Comparison of ENCODE assay signal across 13 cellular contexts in the genomic region with DNA sequence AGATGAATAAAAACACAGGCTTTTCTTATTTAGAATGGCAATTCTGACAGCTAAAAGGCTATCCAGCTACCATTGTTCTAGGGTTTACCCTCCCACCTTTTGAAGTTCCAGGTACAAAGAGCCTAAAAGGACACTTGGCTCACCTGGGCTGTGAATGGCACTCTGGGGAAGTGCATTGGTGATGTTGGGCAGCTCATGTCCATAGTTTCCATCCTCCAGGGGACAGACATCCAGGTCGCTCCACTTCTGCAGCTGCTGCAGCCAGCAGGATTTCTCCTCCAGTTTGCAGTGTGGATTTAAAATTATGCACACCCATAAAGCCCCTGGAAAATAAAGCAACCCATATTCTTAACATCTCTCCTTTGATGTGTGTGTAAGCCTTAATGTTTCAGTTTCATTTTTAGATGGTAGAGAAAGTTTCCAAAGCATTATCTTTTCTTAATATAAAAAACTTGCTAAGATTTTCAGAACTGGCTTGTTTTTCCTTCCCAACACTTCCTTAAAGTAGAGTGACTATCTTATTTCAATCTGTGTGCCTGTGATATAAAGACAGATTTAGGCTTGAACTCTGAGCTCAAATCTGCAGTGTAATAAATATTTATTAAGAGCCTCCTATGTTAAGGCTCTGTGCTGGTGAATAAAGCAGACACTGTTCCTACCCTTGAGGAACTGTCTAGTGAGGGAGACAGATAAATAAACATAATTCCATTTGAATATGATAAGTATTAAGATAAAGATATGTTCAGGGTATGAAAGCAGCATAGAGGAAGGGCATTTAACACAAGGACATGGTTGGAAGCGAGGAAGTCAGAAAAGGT. TPM values are rescaled to one million over a fixed set of nuclear protein-coding genes. Genes with fewer than 3 reads are reported as not detected.
DNase-seq lines count a peak whose midpoint lies in the region; TF ChIP-seq lines count a peak whose summit lies in the region.
"Had no signal": no experiment of that assay in that cellular context is flagged by ENCODE, and none has a peak within 500 bp of the region (broad histone marks: within the 10 kb centered on the region; RNA-seq: fewer than 3 reads in every experiment).

No MANE protein-coding gene starts in this region.

- H3K4me1 ChIP-seq in KMS-11 (ENCODE audit: low read depth, poor library complexity, severe bottlenecking) = peaks cover 17% of the 10 kb centered on the region
- H3K4me1 ChIP-seq: uterus had no signal

- H3K36me3 ChIP-seq in KMS-11 (ENCODE audit: insufficient read depth) = no peaks in the 10 kb centered on the region
- H3K36me3 ChIP-seq: uterus had no signal

- no peaks in the 10 kb centered on the region for H3K79me2 ChIP-seq in KMS-11 (ENCODE audit: insufficient read depth, low read depth)

- H3K27me3 Mint-ChIP-seq in activated CD4-positive, alpha-beta T cell treated with anti-CD3 and anti-CD28 coated beads, Interleukin-2, amount 10 ng/mL, durations not matched to agents 24 days and 14 days = no peaks in the 10 kb centered on the region
- no peaks in the 10 kb centered on the region for H3K27me3 Mint-ChIP-seq in activated naive CD4-positive, alpha-beta T cell treated with anti-CD3 and anti-CD28 coated beads, Interleukin-2, amount 50 U/mL, for 24 hours

- no peaks in the 10 kb centered on the region for H3K36me3 Mint-ChIP-seq in activated CD4-positive, alpha-beta T cell treated with anti-CD3 and anti-CD28 coated beads, Interleukin-2, amount 10 ng/mL, durations not matched to agents 24 days and 14 days (ENCODE audit: low read depth)
- peaks cover 6% of the 10 kb centered on the region for H3K36me3 Mint-ChIP-seq in activated naive CD4-positive, alpha-beta T cell treated with anti-CD3 and anti-CD28 coated beads, Interleukin-2, amount 50 U/mL, for 24 hours

- peak; percentile 69 for DNase-seq in activated CD4-positive, alpha-beta T cell treated with anti-CD3 and anti-CD28 coated beads, Interleukin-2, amount 10 ng/mL, durations not matched to agents 24 days and 14 days
- no peak for DNase-seq in activated CD4-positive, alpha-beta T cell treated with anti-CD3 and anti-CD28 coated beads for 4 hours
- DNase-seq in pons (ENCODE audit: low spot score) = peak; percentile 4
- DNase-seq in cerebellum (ENCODE audit: low spot score) = no peak
- DNase-seq in HUDEP-2 (lab: John Stamatoyannopoulos, UW; ENCODE audit: unreplicated experiment in 76 of 76) = no peak
- DNase-seq in NCI-H2227 (lab: John Stamatoyannopoulos, UW; ENCODE audit: unreplicated experiment) = no peak
- DNase-seq: NCI-H1436 treated with DMSO at 0.1 percent for 48 hours, NCI-H82, posterior cingulate gyrus, SIG-M5, uterus had no signal

- TF ChIP-seq CTCF in KMS-11 (conservative IDR thresholded peaks at IDR 0.05; ENCODE audit: low read depth, low read length) = no peak

- intact Hi-C loops in activated CD4-positive, alpha-beta T cell treated with anti-CD3 and anti-CD28 coated beads, Interleukin-2, amount 10 ng/mL, durations not matched to agents 24 days and 14 days (cut with micrococcal nuclease) = no loop called here

- H3K4me1 Mint-ChIP-seq in activated CD4-positive, alpha-beta T cell treated with anti-CD3 and anti-CD28 coated beads, Interleukin-2, amount 10 ng/mL, durations not matched to agents 24 days and 14 days = peaks cover 9% of the 10 kb centered on the region
- peaks cover 21% of the 10 kb centered on the region for H3K4me1 Mint-ChIP-seq in activated naive CD4-positive, alpha-beta T cell treated with anti-CD3 and anti-CD28 coated beads, Interleukin-2, amount 50 U/mL, for 24 hours

- no peaks in the 10 kb centered on the region for H4K20me1 ChIP-seq in KMS-11 (ENCODE audit: insufficient read depth)

- no peak overlapping the region for H3K4me3 ChIP-seq in KMS-11 (IDR thresholded peaks at IDR 0.05; ENCODE audit: insufficient read depth, low read depth, low read length)
- H3K4me3 ChIP-seq: uterus had no signal

- no peak overlapping the region for H3K27ac Mint-ChIP-seq in activated CD4-positive, alpha-beta T cell treated with anti-CD3 and anti-CD28 coated beads, Interleukin-2, amount 10 ng/mL, durations not matched to agents 24 days and 14 days
- peak overlapping the region; percentile 88 for H3K27ac Mint-ChIP-seq in activated naive CD4-positive, alpha-beta T cell treated with anti-CD3 and anti-CD28 coated beads, Interleukin-2, amount 50 U/mL, for 24 hours

- H2AFZ ChIP-seq in KMS-11 (ENCODE audit: low read depth) = peak overlapping the region; percentile 37

- peak overlapping the region; percentile 91 for H3K4me2 ChIP-seq in KMS-11

- peak overlapping the region; percentile 14; the same call in 1 of the 2 replicates for H3K9ac ChIP-seq in KMS-11

- H3K27me3 ChIP-seq in KMS-11 (ENCODE audit: insufficient read depth, low read depth) = no peaks in the 10 kb centered on the region
- H3K27me3 ChIP-seq: uterus had no signal

- peak overlapping the region; percentile 54 for H3K27ac ChIP-seq in KMS-11
- H3K27ac ChIP-seq: uterus had no signal

- H3K9me3 Mint-ChIP-seq in activated CD4-positive, alpha-beta T cell treated with anti-CD3 and anti-CD28 coated beads, Interleukin-2, amount 10 ng/mL, durations not matched to agents 24 days and 14 days = no peaks in the 10 kb centered on the region
- H3K9me3 Mint-ChIP-seq in activated naive CD4-positive, alpha-beta T cell treated with anti-CD3 and anti-CD28 coated beads, Interleukin-2, amount 50 U/mL, for 24 hours = no peaks in the 10 kb centered on the region

- H3K4me3 Mint-ChIP-seq in activated CD4-positive, alpha-beta T cell treated with anti-CD3 and anti-CD28 coated beads, Interleukin-2, amount 10 ng/mL, durations not matched to agents 24 days and 14 days = peak overlapping the region; percentile 30
- peak overlapping the region; percentile 81 for H3K4me3 Mint-ChIP-seq in activated naive CD4-positive, alpha-beta T cell treated with anti-CD3 and anti-CD28 coated beads, Interleukin-2, amount 50 U/mL, for 24 hours

RNA-seq across cellular contexts. Expression of gene UROD, which starts 39.1 kb away (rescaled TPM):
- 96.0 and 97.7 TPM in 2 replicates for total RNA-seq in activated CD4-positive, alpha-beta T cell treated with anti-CD3 and anti-CD28 coated beads, Interleukin-2, amount 10 ng/mL, durations not matched to agents 24 days and 14 days
- total RNA-seq in cerebellum = 36.8 TPM

RNA-seq across cellular contexts. Expression of gene HECTD3, which starts 40.0 kb away (rescaled TPM):
- 19.6 and 20.3 TPM in 2 replicates for total RNA-seq in activated CD4-positive, alpha-beta T cell treated with anti-CD3 and anti-CD28 coated beads, Interleukin-2, amount 10 ng/mL, durations not matched to agents 24 days and 14 days
- 13.5 TPM for total RNA-seq in cerebellum

Comparison
In these comparisons a context has a peak if more than half of its experiments do, and no peak if none do; other contexts are left out.
1. DNase-seq: peak in activated CD4-positive, alpha-beta T cell treated with anti-CD3 and anti-CD28 coated beads, Interleukin-2, amount 10 ng/mL, durations not matched to agents 24 days and 14 days (single experiment) and pons (single experiment); none in activated CD4-positive, alpha-beta T cell treated with anti-CD3 and anti-CD28 coated beads for 4 hours (0 of 2), cerebellum (single experiment), HUDEP-2 (0 of 76) and NCI-H2227 (single experiment).